In the genomic region with DNA sequence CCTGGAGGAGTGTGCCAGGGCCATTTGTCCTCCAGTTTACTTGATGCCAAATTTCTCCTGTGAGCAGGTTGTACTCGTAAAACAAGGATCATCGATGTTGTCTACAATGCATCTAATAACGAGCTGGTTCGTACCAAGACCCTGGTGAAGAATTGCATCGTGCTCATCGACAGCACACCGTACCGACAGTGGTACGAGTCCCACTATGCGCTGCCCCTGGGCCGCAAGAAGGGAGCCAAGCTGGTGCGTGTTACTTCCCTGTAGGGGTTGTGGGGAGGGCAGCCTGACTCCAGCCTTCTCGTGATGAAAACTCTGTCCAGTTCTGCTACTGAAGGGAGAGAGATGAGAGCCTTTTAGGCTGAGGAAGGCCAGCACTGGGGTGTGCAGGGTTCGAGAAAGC, we compare ENCODE assay signal across 9 cellular contexts. TPM values are rescaled to one million over a fixed set of nuclear protein-coding genes. Genes with fewer than 3 reads are reported as not detected.
DNase-seq lines count a peak whose midpoint lies in the region; ATAC-seq and TF ChIP-seq lines count a peak whose summit lies in the region.
"Had no signal": no experiment of that assay in that cellular context is flagged by ENCODE, and none has a peak within 500 bp of the region (broad histone marks: within the 10 kb centered on the region; RNA-seq: fewer than 3 reads in every experiment).

No MANE protein-coding gene starts in this region.

- H3K36me3 Mint-ChIP-seq in CD4-positive, alpha-beta memory T cell = peaks cover 25 to 62% of the 10 kb centered on the region in 2 donors
- H3K36me3 Mint-ChIP-seq in brain = peaks cover 62% of the 10 kb centered on the region

- no peak for ATAC-seq in GM18519 (IDR thresholded peaks at IDR 0.05; ENCODE audit: low FRiP score, unreplicated experiment)

- peak overlapping the region; percentile 92 for H3K9ac ChIP-seq in mucosa of stomach (ENCODE audit: low read length)

- peaks cover 24 to 55% (median 33%) of the 10 kb centered on the region in 4 donors for H3K4me1 Mint-ChIP-seq in CD4-positive, alpha-beta memory T cell
- H3K4me1 Mint-ChIP-seq in brain = peaks cover 40% of the 10 kb centered on the region

- no peaks in the 10 kb centered on the region for H3K9me3 Mint-ChIP-seq in CD4-positive, alpha-beta memory T cell
- no peaks in the 10 kb centered on the region for H3K9me3 Mint-ChIP-seq in brain

- H3K9me3 ChIP-seq in CD4-positive, alpha-beta memory T cell (ENCODE audit: control insufficient read depth in 1 of 2, low read length in 2 of 2) = no peaks in the 10 kb centered on the region
- H3K9me3 ChIP-seq in mucosa of stomach (ENCODE audit: control insufficient read depth, low read length) = no peaks in the 10 kb centered on the region

- DNase-seq in CD4-positive, alpha-beta memory T cell = no peak
- DNase-seq in LNCaP clone FGC (ENCODE audit: low read depth) = peak; percentile 51
- no peak for DNase-seq in OCI-M1 (lab: John Stamatoyannopoulos, UW)
- DNase-seq in cortex of kidney (lab: John Stamatoyannopoulos, UW) = no peak
- no peak for DNase-seq in NCI-H446 (lab: John Stamatoyannopoulos, UW)
- DNase-seq: NCI-H2081 had no signal

- CTCF ChIA-PET in CD4-positive, alpha-beta memory T cell (lab: Charles Lee; ENCODE audit: partially characterized antibody) = interaction anchor here (0.6 to 6.1 kb wide), 6 partner anchors 9 to 824 kb away, joined by 3 to 53 read pairs (median 6); partner anchors contain the start of genes BEST4, PLK3 and RNU5D-1

- peak overlapping the region; percentile 81 to 98 (median 95) for H3K27ac Mint-ChIP-seq in CD4-positive, alpha-beta memory T cell
- H3K27ac Mint-ChIP-seq in brain = peak overlapping the region in 4 of 5 experiments; percentile 69 to 99 (median 88)

- intact Hi-C loops in CD4-positive, alpha-beta memory T cell (cut with micrococcal nuclease) = no loop called here

- H3K4me1 ChIP-seq in CD4-positive, alpha-beta memory T cell (ENCODE audit: insufficient read depth, low read length) = peaks cover 25% of the 10 kb centered on the region
- peaks cover 13% of the 10 kb centered on the region for H3K4me1 ChIP-seq in mucosa of stomach (ENCODE audit: control insufficient read depth, insufficient read depth, low read length)

- peak overlapping the region; percentile 52 to 98 (median 92) for H3K4me3 Mint-ChIP-seq in CD4-positive, alpha-beta memory T cell
- peak overlapping the region; percentile 90 to 96 (median 94) for H3K4me3 Mint-ChIP-seq in brain

- no peak overlapping the region for H3K4me3 ChIP-seq in CD4-positive, alpha-beta memory T cell (ENCODE audit: low read length in 2 of 2)
- H3K4me3 ChIP-seq in LNCaP clone FGC (ENCODE audit: low read depth, low read length) = peak overlapping the region; percentile 98
- H3K4me3 ChIP-seq in mucosa of stomach (ENCODE audit: low read length) = no peak overlapping the region

- POLR2A ChIA-PET in CD4-positive, alpha-beta memory T cell (lab: Charles Lee; ENCODE audit: partially characterized antibody) = interaction anchor here (1.3 to 5.4 kb wide), 7 partner anchors 9 to 234 kb away, joined by 3 to 126 read pairs (median 70); partner anchors contain the start of genes BEST4, BTBD19, DYNLT4 and EIF2B3

- H3K27ac ChIP-seq in CD4-positive, alpha-beta memory T cell (ENCODE audit: low read depth, low read length) = peak overlapping the region; percentile 78

- TF ChIP-seq CTCF in LNCaP clone FGC (IDR thresholded peaks at IDR 0.05; ENCODE audit: control insufficient read depth, extremely low read depth, insufficient read depth) = no peak
- TF ChIP-seq CTCF in brain (conservative IDR thresholded peaks at IDR 0.05) = no peak

- H3K27me3 ChIP-seq in CD4-positive, alpha-beta memory T cell (ENCODE audit: insufficient read depth, low read length) = no peaks in the 10 kb centered on the region
- no peaks in the 10 kb centered on the region for H3K27me3 ChIP-seq in mucosa of stomach (ENCODE audit: control insufficient read depth, insufficient read depth, low read length)

- no peaks in the 10 kb centered on the region for H3K27me3 Mint-ChIP-seq in CD4-positive, alpha-beta memory T cell
- H3K27me3 Mint-ChIP-seq in brain = peaks cover 6% of the 10 kb centered on the region

- peaks cover 30% of the 10 kb centered on the region for H3K36me3 ChIP-seq in CD4-positive, alpha-beta memory T cell (ENCODE audit: insufficient read depth, low read length)
- peaks cover 7% of the 10 kb centered on the region for H3K36me3 ChIP-seq in mucosa of stomach (ENCODE audit: control insufficient read depth, insufficient read depth, low read length)

RNA-seq across cellular contexts. Expression of gene RPS8, which starts 2.2 kb away (rescaled TPM):
- 1,000 to 10,000 TPM; 2,728 to 2,811 TPM for total RNA-seq in CD4-positive, alpha-beta memory T cell
- 1,000 to 10,000 TPM in 1 of 2 donors, 100 to 1,000 TPM in 1; 778 to 1,323 TPM for polyA plus RNA-seq in CD4-positive, alpha-beta memory T cell
- polyA plus RNA-seq in brain (ENCODE audit: insufficient read depth, low read depth, low replicate concordance) = 1,971 TPM

RNA-seq across cellular contexts. Expression of gene BEST4, which starts 10.4 kb away (rescaled TPM):
- 1 to 10 TPM; 1.2 to 1.6 TPM for total RNA-seq in CD4-positive, alpha-beta memory T cell
- under 1 TPM in 1 of 2 donors, not detected in 1; 0.20 TPM for polyA plus RNA-seq in CD4-positive, alpha-beta memory T cell
- 0.87 TPM for polyA plus RNA-seq in brain (ENCODE audit: insufficient read depth, low read depth, low replicate concordance)

RNA-seq across cellular contexts. Expression of gene PLK3, which starts 22.6 kb away (rescaled TPM):
- 100 to 1,000 TPM; 151 to 153 TPM for total RNA-seq in CD4-positive, alpha-beta memory T cell
- polyA plus RNA-seq in CD4-positive, alpha-beta memory T cell = 10 to 100 TPM; 37.3 to 43.7 TPM
- polyA plus RNA-seq in brain (ENCODE audit: insufficient read depth, low read depth, low replicate concordance) = 4.9 TPM

RNA-seq across cellular contexts. Expression of gene DYNLT4, which starts 29.6 kb away (rescaled TPM):
- total RNA-seq in CD4-positive, alpha-beta memory T cell = under 1 TPM in 1 of 2 experiments, not detected in 1; 0.47 TPM
- 1 to 10 TPM; 1.0 to 1.6 TPM for polyA plus RNA-seq in CD4-positive, alpha-beta memory T cell
- not detected for polyA plus RNA-seq in brain (ENCODE audit: insufficient read depth, low read depth, low replicate concordance)

RNA-seq across cellular contexts. Expression of gene BTBD19, which starts 30.8 kb away (rescaled TPM):
- 10 to 100 TPM; 14.8 to 16.8 TPM for total RNA-seq in CD4-positive, alpha-beta memory T cell
- polyA plus RNA-seq in CD4-positive, alpha-beta memory T cell = under 1 TPM; 0.25 to 0.26 TPM
- polyA plus RNA-seq in brain (ENCODE audit: insufficient read depth, low read depth, low replicate concordance) = 0.42 TPM
